Comparison of ENCODE assay signal across 21 cellular contexts in genomic region chr1:3297756-3298155, GRCh38.
DNase-seq lines count a peak whose midpoint lies in the region; ATAC-seq and TF ChIP-seq lines count a peak whose summit lies in the region.
"Had no signal": no experiment of that assay in that cellular context is flagged by ENCODE, and none has a peak within 500 bp of the region (broad histone marks: within the 10 kb centered on the region; RNA-seq: fewer than 3 reads in every experiment).

No MANE protein-coding gene starts in this region.

- H3K27ac Mint-ChIP-seq in stimulated activated naive CD8-positive, alpha-beta T cell treated with anti-CD3 and anti-CD28 coated beads, Interleukin-15, amount 100 ng/mL, for 72 hours = no peak overlapping the region
- H3K27ac Mint-ChIP-seq in WTC11 = no peak overlapping the region
- no peak overlapping the region for H3K27ac Mint-ChIP-seq in stimulated activated effector memory CD8-positive, alpha-beta T cell treated with anti-CD3 and anti-CD28 coated beads, Interleukin-12 subunit alpha, Interleukin-12 subunit beta, amount 100 ng/mL, for 72 hours
- H3K27ac Mint-ChIP-seq in activated CD4-positive, alpha-beta T cell treated with anti-CD3 and anti-CD28 coated beads for 36 hours = no peak overlapping the region
- H3K27ac Mint-ChIP-seq: CD4-positive, alpha-beta memory T cell; CD4-positive, CD25-positive, alpha-beta regulatory T cell; CD8-positive, alpha-beta memory T cell had no signal

- no peaks in the 10 kb centered on the region for H3K4me1 Mint-ChIP-seq in stimulated activated naive CD8-positive, alpha-beta T cell treated with anti-CD3 and anti-CD28 coated beads, Interleukin-15, amount 100 ng/mL, for 72 hours
- no peaks in the 10 kb centered on the region for H3K4me1 Mint-ChIP-seq in WTC11
- H3K4me1 Mint-ChIP-seq in stimulated activated effector memory CD8-positive, alpha-beta T cell treated with anti-CD3 and anti-CD28 coated beads, Interleukin-12 subunit alpha, Interleukin-12 subunit beta, amount 100 ng/mL, for 72 hours = no peaks in the 10 kb centered on the region
- no peaks in the 10 kb centered on the region for H3K4me1 Mint-ChIP-seq in activated CD4-positive, alpha-beta T cell treated with anti-CD3 and anti-CD28 coated beads for 36 hours
- H3K4me1 Mint-ChIP-seq: CD14-positive monocyte; CD4-positive, alpha-beta memory T cell; CD4-positive, CD25-positive, alpha-beta regulatory T cell; CD8-positive, alpha-beta memory T cell had no signal

- no peaks in the 10 kb centered on the region for H3K9me3 ChIP-seq in HEK293 (ENCODE audit: control insufficient read depth, insufficient read depth, low read depth, low read length)
- H3K9me3 ChIP-seq: BE2C, BLaER1, Caco-2 had no signal

- ATAC-seq in stimulated activated naive CD8-positive, alpha-beta T cell treated with anti-CD3 and anti-CD28 coated beads, Interleukin-15, Interleukin-2, amounts not matched to agents 100 U/mL and 50 U/mL, for 24 hours = peak; percentile 22
- no peak for ATAC-seq in stimulated activated naive CD8-positive, alpha-beta T cell treated with anti-CD3 and anti-CD28 coated beads, Interleukin-15, amount 100 ng/mL, for 72 hours
- ATAC-seq in WTC11 (no peak), GM19328 (IDR thresholded peaks at IDR 0.05; ENCODE audit: unreplicated experiment) (no peak)
- peak; percentile 11 for ATAC-seq in stimulated activated effector memory CD8-positive, alpha-beta T cell treated with anti-CD3 and anti-CD28 coated beads, Interleukin-12 subunit alpha, Interleukin-12 subunit beta, amount 100 ng/mL, for 72 hours
- no peak for ATAC-seq in activated CD4-positive, alpha-beta T cell treated with anti-CD3 and anti-CD28 coated beads for 36 hours

- no peak for DNase-seq in stimulated activated naive CD8-positive, alpha-beta T cell treated with anti-CD3 and anti-CD28 coated beads, Interleukin-15, Interleukin-2, amounts not matched to agents 100 U/mL and 50 U/mL, for 24 hours
- no peak for DNase-seq in stimulated activated naive CD8-positive, alpha-beta T cell treated with anti-CD3 and anti-CD28 coated beads, Interleukin-15, amount 100 ng/mL, for 72 hours
- DNase-seq in WTC11 (ENCODE audit: low spot score) = no peak
- no peak for DNase-seq in stimulated activated effector memory CD8-positive, alpha-beta T cell treated with anti-CD3 and anti-CD28 coated beads, Interleukin-12 subunit alpha, Interleukin-12 subunit beta, amount 100 ng/mL, for 72 hours (ENCODE audit: low spot score in 2 of 2)
- DNase-seq in NCI-H2107 (lab: John Stamatoyannopoulos, UW) = no peak
- no peak for DNase-seq in activated CD4-positive, alpha-beta T cell treated with anti-CD3 and anti-CD28 coated beads for 36 hours
- DNase-seq: 8988T; ACHN; BE2C; C1 segment of cervical spinal cord; Caco-2; Calu3; CD4-positive, alpha-beta memory T cell; CD4-positive, CD25-positive, alpha-beta regulatory T cell; CD8-positive, alpha-beta memory T cell; DMS79 treated with DMSO at 0.1 percent for 48 hours; GF-D8 had no signal

- intact Hi-C loops in activated CD4-positive, alpha-beta T cell treated with anti-CD3 and anti-CD28 coated beads for 36 hours (cut with DNase I, micrococcal nuclease) = no loop called here

- POLR2A ChIA-PET in HEK293 (lab: Yijun Ruan, JAX) (interaction anchor here (0.7 kb wide), 1 partner anchor 489 kb away, joined by 7 read pairs; no protein-coding TSS in a partner anchor), WTC11 (lab: Charles Lee) (no interaction called here)
- POLR2A ChIA-PET in activated CD4-positive, alpha-beta T cell treated with anti-CD3 and anti-CD28 coated beads for 36 hours (lab: Charles Lee) = no interaction called here

- no peaks in the 10 kb centered on the region for H3K4me1 ChIP-seq in HEK293 (ENCODE audit: control insufficient read depth, insufficient read depth, low read length)
- H3K4me1 ChIP-seq: BE2C had no signal

- H3K36me3 Mint-ChIP-seq in WTC11 = no peaks in the 10 kb centered on the region
- H3K36me3 Mint-ChIP-seq in stimulated activated effector memory CD8-positive, alpha-beta T cell treated with anti-CD3 and anti-CD28 coated beads, Interleukin-12 subunit alpha, Interleukin-12 subunit beta, amount 100 ng/mL, for 72 hours = no peaks in the 10 kb centered on the region
- H3K36me3 Mint-ChIP-seq in activated CD4-positive, alpha-beta T cell treated with anti-CD3 and anti-CD28 coated beads for 36 hours (ENCODE audit: low read depth) = no peaks in the 10 kb centered on the region
- H3K36me3 Mint-ChIP-seq: CD14-positive monocyte; CD4-positive, alpha-beta memory T cell; CD4-positive, CD25-positive, alpha-beta regulatory T cell; CD8-positive, alpha-beta memory T cell had no signal

- H3K9me3 Mint-ChIP-seq in stimulated activated naive CD8-positive, alpha-beta T cell treated with anti-CD3 and anti-CD28 coated beads, Interleukin-15, amount 100 ng/mL, for 72 hours = no peaks in the 10 kb centered on the region
- H3K9me3 Mint-ChIP-seq in WTC11 = no peaks in the 10 kb centered on the region
- no peaks in the 10 kb centered on the region for H3K9me3 Mint-ChIP-seq in stimulated activated effector memory CD8-positive, alpha-beta T cell treated with anti-CD3 and anti-CD28 coated beads, Interleukin-12 subunit alpha, Interleukin-12 subunit beta, amount 100 ng/mL, for 72 hours
- H3K9me3 Mint-ChIP-seq in activated CD4-positive, alpha-beta T cell treated with anti-CD3 and anti-CD28 coated beads for 36 hours (ENCODE audit: low read depth) = no peaks in the 10 kb centered on the region
- H3K9me3 Mint-ChIP-seq: CD4-positive, CD25-positive, alpha-beta regulatory T cell; CD8-positive, alpha-beta memory T cell had no signal

- H3K4me3 Mint-ChIP-seq in stimulated activated naive CD8-positive, alpha-beta T cell treated with anti-CD3 and anti-CD28 coated beads, Interleukin-15, amount 100 ng/mL, for 72 hours = no peak overlapping the region
- no peak overlapping the region for H3K4me3 Mint-ChIP-seq in WTC11
- no peak overlapping the region for H3K4me3 Mint-ChIP-seq in stimulated activated effector memory CD8-positive, alpha-beta T cell treated with anti-CD3 and anti-CD28 coated beads, Interleukin-12 subunit alpha, Interleukin-12 subunit beta, amount 100 ng/mL, for 72 hours
- H3K4me3 Mint-ChIP-seq in activated CD4-positive, alpha-beta T cell treated with anti-CD3 and anti-CD28 coated beads for 36 hours = no peak overlapping the region
- H3K4me3 Mint-ChIP-seq: CD14-positive monocyte; CD4-positive, alpha-beta memory T cell; CD4-positive, CD25-positive, alpha-beta regulatory T cell; CD8-positive, alpha-beta memory T cell had no signal

- no peaks in the 10 kb centered on the region for H3K36me3 ChIP-seq in HEK293 (ENCODE audit: control insufficient read depth in 2 of 2, insufficient read depth in 1 of 2, low read length in 2 of 2)
- H3K36me3 ChIP-seq: BE2C, BLaER1 had no signal

- H3K4me3 ChIP-seq in HEK293 (ENCODE audit: low read depth, low read length) = no peak overlapping the region
- H3K4me3 ChIP-seq: BLaER1 had no signal

- H3K27ac ChIP-seq in HEK293 (ENCODE audit: extremely low read depth, low read depth, low read length) = no peak overlapping the region
- H3K27ac ChIP-seq: BLaER1 had no signal

- no peaks in the 10 kb centered on the region for H3K27me3 Mint-ChIP-seq in stimulated activated naive CD8-positive, alpha-beta T cell treated with anti-CD3 and anti-CD28 coated beads, Interleukin-15, amount 100 ng/mL, for 72 hours
- no peaks in the 10 kb centered on the region for H3K27me3 Mint-ChIP-seq in WTC11 (ENCODE audit: low read depth)
- no peaks in the 10 kb centered on the region for H3K27me3 Mint-ChIP-seq in activated CD4-positive, alpha-beta T cell treated with anti-CD3 and anti-CD28 coated beads for 36 hours
- H3K27me3 Mint-ChIP-seq: CD4-positive, CD25-positive, alpha-beta regulatory T cell; CD8-positive, alpha-beta memory T cell had no signal

- TF ChIP-seq CTCF in HEK293 (tag by site-specific recombination; IDR thresholded peaks at IDR 0.05) (no peak), WTC11 (IDR thresholded peaks at IDR 0.05) (no peak)

- CTCF ChIA-PET in HEK293 (lab: Yijun Ruan, JAX) = no interaction called here
- CTCF ChIA-PET in WTC11 (lab: Charles Lee) = interaction anchor here (0.9 to 1.1 kb wide), 2 partner anchors 14 to 273 kb away, joined by 3 read pairs; no protein-coding TSS in a partner anchor
- CTCF ChIA-PET in activated CD4-positive, alpha-beta T cell treated with anti-CD3 and anti-CD28 coated beads for 36 hours (lab: Charles Lee) = interaction anchor here (0.6 kb wide), 1 partner anchor 45 kb away, joined by 3 read pairs; no protein-coding TSS in a partner anchor

TF ChIP-seq in HEK293, 187 proteins besides CTCF, POLR2A, EP300 and RAD21:
- TF ChIP-seq ZNF654 (tag by site-specific recombination; IDR thresholded peaks at IDR 0.05; ENCODE audit: low read depth) = no peak
- no peak for TF ChIP-seq REPIN1 (tag by site-specific recombination; IDR thresholded peaks at IDR 0.05; ENCODE audit: low read depth)
- TF ChIP-seq TRIM28 (IDR thresholded peaks at IDR 0.05; ENCODE audit: borderline replicate concordance, low read length) = no peak
- peak; percentile 71 for TF ChIP-seq GLIS1 (tag by site-specific recombination; IDR thresholded peaks at IDR 0.05)
- TF ChIP-seq ZIC2 (tag by site-specific recombination; IDR thresholded peaks at IDR 0.05) = peak; percentile 91

TF ChIP-seq in WTC11, 78 proteins besides CTCF, POLR2A, EP300 and RAD21:
- TF ChIP-seq NFATC4 (CRISPR knock-in tag; IDR thresholded peaks at IDR 0.05) = no peak
- no peak for TF ChIP-seq NFYB (CRISPR knock-in tag; conservative IDR thresholded peaks at IDR 0.05; ENCODE audit: low read depth)
- TF ChIP-seq ZNF138 (CRISPR knock-in tag; conservative IDR thresholded peaks at IDR 0.05) = no peak
- TF ChIP-seq ZNF263 (CRISPR knock-in tag; IDR thresholded peaks at IDR 0.05; ENCODE audit: low read depth) = no peak
- peak; percentile 58; the same call in 1 of the 2 replicates for TF ChIP-seq ZNF423 (CRISPR knock-in tag; IDR thresholded peaks at IDR 0.05)

Comparison
In these comparisons a context has a peak if more than half of its experiments do, and no peak if none do; other contexts are left out.
1. ATAC-seq: peak in stimulated activated naive CD8-positive, alpha-beta T cell treated with anti-CD3 and anti-CD28 coated beads, Interleukin-15, Interleukin-2, amounts not matched to agents 100 U/mL and 50 U/mL, for 24 hours (single experiment) and stimulated activated effector memory CD8-positive, alpha-beta T cell treated with anti-CD3 and anti-CD28 coated beads, Interleukin-12 subunit alpha, Interleukin-12 subunit beta, amount 100 ng/mL, for 72 hours (single experiment); none in stimulated activated naive CD8-positive, alpha-beta T cell treated with anti-CD3 and anti-CD28 coated beads, Interleukin-15, amount 100 ng/mL, for 72 hours (single experiment), WTC11 (single experiment), GM19328 (single experiment) and activated CD4-positive, alpha-beta T cell treated with anti-CD3 and anti-CD28 coated beads for 36 hours (single experiment).